ENCODE assay signal across 9 cellular contexts in genomic region chr3:43879166-43879565, GRCh38.
DNase-seq lines count a peak whose midpoint lies in the region; ATAC-seq, FAIRE-seq and TF ChIP-seq lines count a peak whose summit lies in the region.
"Had no signal": no experiment of that assay in that cellular context is flagged by ENCODE, and none has a peak within 500 bp of the region (broad histone marks: within the 10 kb centered on the region; RNA-seq: fewer than 3 reads in every experiment).

No MANE protein-coding gene starts in this region.

- no peak overlapping the region for H3K4me3 ChIP-seq in BJ (ENCODE audit: low read depth, low read length)
- no peak overlapping the region for H3K4me3 ChIP-seq in PC-3 (ENCODE audit: low read length)

- no peaks in the 10 kb centered on the region for H3K79me2 ChIP-seq in PC-3 (ENCODE audit: low read length)

- no peak overlapping the region; the same call in 1 of the 2 replicates for H3K4me2 ChIP-seq in PC-3 (ENCODE audit: low read length)

- intact Hi-C loops in PC-3 (cut with micrococcal nuclease), result loop anchor here (1.0 to 10.0 kb wide), 2 partner anchors 76 to 319 kb away; no protein-coding TSS in a partner anchor

- H2AFZ ChIP-seq in PC-3 (ENCODE audit: low read length), result peak overlapping the region; percentile 69

- no peaks in the 10 kb centered on the region for H3K9me3 ChIP-seq in PC-3 (ENCODE audit: low read length)

- POLR2A ChIA-PET in BJ (lab: Charles Lee) (no interaction called here), PC-3 (lab: Charles Lee; ENCODE audit: unreplicated experiment) (no interaction called here)

- no peak overlapping the region for H3K27ac ChIP-seq in PC-3 (ENCODE audit: low read length)

- no peaks in the 10 kb centered on the region for H3K36me3 ChIP-seq in BJ (ENCODE audit: control insufficient read depth, insufficient read depth, low read length)
- no peaks in the 10 kb centered on the region for H3K36me3 ChIP-seq in PC-3 (ENCODE audit: low read depth, low read length)

- no TSS peak for BruUV-seq in PC-3 (replicated peaks; lab: Mats Ljungman, UMichigan)

- no peaks in the 10 kb centered on the region for H3K9me2 ChIP-seq in PC-3 (replicated peaks; ENCODE audit: low read length)

- H3F3A ChIP-seq in PC-3 (ENCODE audit: low read length, unreplicated experiment), result no peaks in the 10 kb centered on the region

- no peaks in the 10 kb centered on the region for H4K20me1 ChIP-seq in PC-3 (ENCODE audit: low read length)

- CTCF ChIA-PET in BJ (lab: Yijun Ruan, JAX) (interaction anchor here (0.7 to 1.0 kb wide), 3 partner anchors 9 to 22 kb away, joined by 3 read pairs; no protein-coding TSS in a partner anchor), PC-3 (lab: Charles Lee) (interaction anchor here (1.2 kb wide), 1 partner anchor 23 kb away, joined by 3 read pairs; no protein-coding TSS in a partner anchor)

- FAIRE-seq in GM19239 (lab: Jason Lieb, UNC), result peak; percentile 42

- TF ChIP-seq CTCF in BJ (IDR thresholded peaks at IDR 0.05; ENCODE audit: insufficient read depth, low read depth, low read length), result peak; percentile 22
- peak; percentile 69 for TF ChIP-seq CTCF in PC-3 (conservative IDR thresholded peaks at IDR 0.05; ENCODE audit: low read depth, low read length)

- H3K27me3 ChIP-seq in BJ (ENCODE audit: control insufficient read depth, insufficient read depth, low read length), result no peaks in the 10 kb centered on the region
- H3K27me3 ChIP-seq in PC-3 (ENCODE audit: low read length), result no peaks in the 10 kb centered on the region

- no peak overlapping the region for H3K9ac ChIP-seq in PC-3 (ENCODE audit: low read length)

- DNase-seq in BJ (ENCODE audit: low read depth), result no peak
- no peak for DNase-seq in GM19239 (ENCODE audit: insufficient read length, low spot score)
- peak; percentile 66 for DNase-seq in PC-3
- peak; percentile 22 for DNase-seq in iris pigment epithelial cell (ENCODE audit: low read depth)
- DNase-seq in foreskin melanocyte, result no peak
- no peak for DNase-seq in NCI-H446 treated with DMSO at 0.1 percent for 48 hours (lab: John Stamatoyannopoulos, UW)
- DNase-seq in activated CD4-positive, alpha-beta T cell treated with anti-CD3 and anti-CD28 coated beads, Interleukin-2, amount 50 U/mL, for 1 hour, result no peak
- DNase-seq: effector CD8-positive, alpha-beta T cell had no signal

- peaks cover 20% of the 10 kb centered on the region for H3K4me1 ChIP-seq in PC-3 (ENCODE audit: insufficient read depth, low read length)

- ATAC-seq in PC-3 (peak; percentile 68), GM21526 (IDR thresholded peaks at IDR 0.05; ENCODE audit: low FRiP score, unreplicated experiment) (no peak)

Comparison
In these comparisons a context has a peak if more than half of its experiments do, and no peak if none do; other contexts are left out.
1. DNase-seq: peak in PC-3 (single experiment) and iris pigment epithelial cell (single experiment); none in BJ (single experiment), GM19239 (single experiment), foreskin melanocyte (single experiment), NCI-H446 treated with DMSO at 0.1 percent for 48 hours (single experiment) and activated CD4-positive, alpha-beta T cell treated with anti-CD3 and anti-CD28 coated beads, Interleukin-2, amount 50 U/mL, for 1 hour (single experiment).